19 cellular contexts compared by ENCODE assay signal in genomic region chr11:94150704-94151103, GRCh38. TPM values are rescaled to one million over a fixed set of nuclear protein-coding genes. Genes with fewer than 3 reads are reported as not detected.
DNase-seq lines count a peak whose midpoint lies in the region; ATAC-seq and TF ChIP-seq lines count a peak whose summit lies in the region.
"Had no signal": no experiment of that assay in that cellular context is flagged by ENCODE, and none has a peak within 500 bp of the region (broad histone marks: within the 10 kb centered on the region; RNA-seq: fewer than 3 reads in every experiment).

No MANE protein-coding gene starts in this region.

- H3K4me3 Mint-ChIP-seq in Caco-2 (ENCODE audit: unreplicated experiment), result no peak overlapping the region
- H3K4me3 Mint-ChIP-seq in CD4-positive, alpha-beta T cell, result no peak overlapping the region
- H3K4me3 Mint-ChIP-seq: activated CD8-positive, alpha-beta T cell treated with anti-CD3 and anti-CD28 coated beads, Interleukin-2, amount 10 ng/mL, durations not matched to agents 7 days and 5 days; natural killer cell treated with Interleukin-12 subunit alpha and Interleukin-12 subunit beta and Interleukin-15 and Interleukin-18, amount 100 ng/mL, for 72 hours had no signal

- H3K36me3 ChIP-seq in Caco-2 (ENCODE audit: control insufficient read depth, insufficient read depth, low read length), result no peaks in the 10 kb centered on the region
- H3K36me3 ChIP-seq: pancreas, right lobe of liver had no signal

- H3K4me3 ChIP-seq in Caco-2 (ENCODE audit: low read depth, low read length) (no peak overlapping the region), skin epidermis (no peak overlapping the region)
- H3K4me3 ChIP-seq: pancreas, right lobe of liver, testis had no signal

- no peaks in the 10 kb centered on the region for H3K27me3 ChIP-seq in Caco-2 (replicated peaks; ENCODE audit: control insufficient read depth, insufficient read depth, low read length)
- no peaks in the 10 kb centered on the region for H3K27me3 ChIP-seq in foreskin keratinocyte
- no peaks in the 10 kb centered on the region for H3K27me3 ChIP-seq in CD4-positive, alpha-beta T cell (ENCODE audit: control insufficient read depth, insufficient read depth, low read length)
- H3K27me3 ChIP-seq: pancreas, right lobe of liver, testis had no signal

- H3K27me3 Mint-ChIP-seq in Caco-2 (ENCODE audit: insufficient read depth, unreplicated experiment), result no peaks in the 10 kb centered on the region
- no peaks in the 10 kb centered on the region for H3K27me3 Mint-ChIP-seq in CD4-positive, alpha-beta T cell
- H3K27me3 Mint-ChIP-seq: natural killer cell treated with Interleukin-12 subunit alpha and Interleukin-12 subunit beta and Interleukin-15 and Interleukin-18, amount 100 ng/mL, for 72 hours had no signal

- POLR2A ChIA-PET in Caco-2 (lab: Charles Lee), result interaction anchor here (1.3 kb wide), 1 partner anchor 21 kb away, joined by 8 read pairs; the partner anchor contains the start of gene PANX1
- POLR2A ChIA-PET in CD4-positive, alpha-beta T cell (lab: Charles Lee), result no interaction called here

- no TSS peak for BruUV-seq in Caco-2 (replicated peaks; lab: Mats Ljungman, UMichigan)

- intact Hi-C loops in Caco-2 (cut with micrococcal nuclease; ENCODE audit: unreplicated experiment), result no loop called here
- intact Hi-C loops in CD4-positive, alpha-beta T cell (cut with DNase I, micrococcal nuclease), result no loop called here

- no peak for ATAC-seq in foreskin keratinocyte
- no peak for ATAC-seq in CD4-positive, alpha-beta T cell (ENCODE audit: poor library complexity)
- ATAC-seq: activated CD8-positive, alpha-beta T cell treated with anti-CD3 and anti-CD28 coated beads, Interleukin-2, amount 10 ng/mL, durations not matched to agents 7 days and 5 days; natural killer cell treated with Interleukin-12 subunit alpha and Interleukin-12 subunit beta and Interleukin-15 and Interleukin-18, amount 100 ng/mL, for 72 hours; pancreas; right lobe of liver had no signal

- H3K27ac ChIP-seq in foreskin keratinocyte (peak overlapping the region; percentile 69), skin epidermis (peak overlapping the region in 14 of 21 experiments; percentile 4 to 84 (median 52))
- no peak overlapping the region for H3K27ac ChIP-seq in CD4-positive, alpha-beta T cell (ENCODE audit: low read depth, low read length)
- H3K27ac ChIP-seq: pancreas, testis had no signal

- H3K9me3 Mint-ChIP-seq in Caco-2 (ENCODE audit: unreplicated experiment), result no peaks in the 10 kb centered on the region
- H3K9me3 Mint-ChIP-seq in CD4-positive, alpha-beta T cell, result no peaks in the 10 kb centered on the region
- H3K9me3 Mint-ChIP-seq: natural killer cell treated with Interleukin-12 subunit alpha and Interleukin-12 subunit beta and Interleukin-15 and Interleukin-18, amount 100 ng/mL, for 72 hours had no signal

- CTCF ChIA-PET in Caco-2 (lab: Charles Lee), result interaction anchor here (0.8 to 1.2 kb wide), 2 partner anchors 20 to 255 kb away, joined by 3 to 4 read pairs; no protein-coding TSS in a partner anchor
- CTCF ChIA-PET in CD4-positive, alpha-beta T cell (lab: Charles Lee), result no interaction called here

- no peaks in the 10 kb centered on the region for H3K9me3 ChIP-seq in Caco-2
- H3K9me3 ChIP-seq in CD4-positive, alpha-beta T cell (ENCODE audit: control insufficient read depth, low read length), result no peaks in the 10 kb centered on the region
- H3K9me3 ChIP-seq: pancreas, right lobe of liver, SK-N-SH, testis had no signal

- no peaks in the 10 kb centered on the region for H3K36me3 Mint-ChIP-seq in Caco-2 (ENCODE audit: insufficient read depth, unreplicated experiment)
- peaks cover 20% of the 10 kb centered on the region for H3K36me3 Mint-ChIP-seq in CD4-positive, alpha-beta T cell (ENCODE audit: low read depth)
- H3K36me3 Mint-ChIP-seq: natural killer cell treated with Interleukin-12 subunit alpha and Interleukin-12 subunit beta and Interleukin-15 and Interleukin-18, amount 100 ng/mL, for 72 hours had no signal

- peaks cover 46% of the 10 kb centered on the region for H3K4me1 ChIP-seq in Caco-2
- H3K4me1 ChIP-seq in foreskin keratinocyte, result peaks cover 41% of the 10 kb centered on the region

- peaks cover 47% of the 10 kb centered on the region for H3K4me1 Mint-ChIP-seq in Caco-2 (ENCODE audit: low read depth, unreplicated experiment)
- peaks cover 72% of the 10 kb centered on the region for H3K4me1 Mint-ChIP-seq in CD4-positive, alpha-beta T cell (ENCODE audit: low read depth)

- DNase-seq in Caco-2 (no peak), NCI-H69 (lab: John Stamatoyannopoulos, UW) (peak; percentile 10), foreskin keratinocyte (no peak), NCI-H1417 (lab: John Stamatoyannopoulos, UW) (no peak), NCI-H2227 (lab: John Stamatoyannopoulos, UW; ENCODE audit: unreplicated experiment) (no peak)
- DNase-seq in CD4-positive, alpha-beta T cell, result no peak
- DNase-seq: activated CD8-positive, alpha-beta T cell treated with anti-CD3 and anti-CD28 coated beads, Interleukin-2, amount 10 ng/mL, durations not matched to agents 7 days and 5 days; amniotic stem cell; cortex of kidney; NCI-H1105; NCI-H510A; NK-92 treated with Interleukin-12 subunit alpha and Interleukin-12 subunit beta, amount 100 ng/mL, for 24 hours; pancreas; right lobe of liver; RPMI8226; SK-N-SH; testis had no signal

- TF ChIP-seq CTCF in Caco-2 (IDR thresholded peaks at IDR 0.05; ENCODE audit: insufficient read depth in 1 of 2, low read depth in 1 of 2, low read length in 1 of 2, severe bottlenecking in 1 of 2, unreplicated experiment in 1 of 2) (no peak), foreskin keratinocyte (conservative IDR thresholded peaks at IDR 0.05) (no peak)
- no peak for TF ChIP-seq CTCF in CD4-positive, alpha-beta T cell (IDR thresholded peaks at IDR 0.05)

- peak overlapping the region; percentile 24 for H3K27ac Mint-ChIP-seq in Caco-2 (ENCODE audit: unreplicated experiment)
- no peak overlapping the region for H3K27ac Mint-ChIP-seq in CD4-positive, alpha-beta T cell
- H3K27ac Mint-ChIP-seq: activated CD8-positive, alpha-beta T cell treated with anti-CD3 and anti-CD28 coated beads, Interleukin-2, amount 10 ng/mL, durations not matched to agents 7 days and 5 days had no signal

RNA-seq across cellular contexts. Expression of gene PANX1, which starts 22.1 kb away (rescaled TPM):
- total RNA-seq in Caco-2 (2022) (33.1 and 36.6 TPM in 2 replicates), foreskin keratinocyte (67.1 and 69.4 TPM in 2 replicates)
- 16.6 and 17.9 TPM in 2 replicates for polyA plus RNA-seq in foreskin keratinocyte
- 1 to 10 TPM; 4.8 to 4.9 TPM for total RNA-seq in CD4-positive, alpha-beta T cell
